ENCODE assay signal across 9 cellular contexts in the genomic region with DNA sequence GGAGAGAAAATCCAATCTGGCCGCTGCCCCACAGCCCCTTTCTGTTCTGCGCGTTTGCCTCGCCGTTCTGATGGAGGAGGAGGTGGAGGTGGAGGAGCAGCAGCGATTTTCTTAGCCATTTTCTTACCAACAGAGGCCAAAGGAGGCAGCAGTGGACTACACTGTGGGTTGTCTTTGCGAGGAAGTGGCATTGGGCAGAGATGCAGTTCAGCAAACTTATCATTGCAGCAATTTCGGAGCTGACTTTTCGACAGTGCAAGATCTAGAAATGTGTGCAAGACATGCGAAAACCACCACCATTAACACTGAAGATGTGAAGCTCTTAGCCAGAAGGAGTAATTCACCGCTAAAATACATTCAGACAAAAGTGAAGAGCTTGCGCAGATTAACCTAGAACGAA. TPM values are rescaled to one million over a fixed set of nuclear protein-coding genes. Genes with fewer than 3 reads are reported as not detected.
A peak's percentile ranks its signal among the peaks of the same experiment; 100 is the strongest.
DNase-seq lines count a peak whose midpoint lies in the region; ATAC-seq, FAIRE-seq and TF ChIP-seq lines count a peak whose summit lies in the region.
"Had no signal": no experiment of that assay in that cellular context is flagged by ENCODE, and none has a peak within 500 bp of the region (broad histone marks: within the 10 kb centered on the region; RNA-seq: fewer than 3 reads in every experiment).

No MANE protein-coding gene starts in this region.

- DNase-seq in AG08395 (ENCODE audit: low spot score), result peak; percentile 55
- DNase-seq in GM23248, result peak; percentile 73
- DNase-seq in T-helper 2 cell treated with Interferon-gamma antibody and Interleukin-4, amounts not matched to agents 5 μg/mL and 100 μg/mL, for 36 hours (ENCODE audit: low spot score), result peak; percentile 29
- DNase-seq in central memory CD4-positive, alpha-beta T cell, result peak; percentile 42
- peak; percentile 49 to 85 for DNase-seq in lower leg skin (ENCODE audit: low spot score in 2 of 2)
- peak; percentile 7 for DNase-seq in thoracic aorta (ENCODE audit: low spot score)
- DNase-seq in HTR-8/SVneo (ENCODE audit: insufficient read length, low spot score), result no peak

- H3K9ac ChIP-seq in GM23248, result peak overlapping the region; percentile 86

- no peaks in the 10 kb centered on the region for H3K9me3 Mint-ChIP-seq in T-helper 2 cell treated with Interferon-gamma antibody and Interleukin-4, amounts not matched to agents 5 μg/mL and 100 μg/mL, for 36 hours

- in situ Hi-C loops in GM23248 (cut with MboI), result no loop called here

- FAIRE-seq in HTR-8/SVneo (lab: Jason Lieb, UNC), result no peak
- FAIRE-seq: colon had no signal

- H3K4me1 ChIP-seq in GM23248 (ENCODE audit: insufficient read depth) (peaks cover 16% of the 10 kb centered on the region), thoracic aorta (ENCODE audit: control insufficient read depth in 1 of 2, low read depth in 2 of 2) (peaks cover 0 to 7% of the 10 kb centered on the region in 2 donors)

- H2AFZ ChIP-seq in GM23248, result peak overlapping the region; percentile 85

- no peak for ATAC-seq in thoracic aorta (ENCODE audit: insufficient number of reproducible peaks, low FRiP score, low read depth)
- no peak for ATAC-seq in HG03432 (IDR thresholded peaks at IDR 0.05; ENCODE audit: unreplicated experiment)

- H3K79me2 ChIP-seq in GM23248 (ENCODE audit: insufficient read depth), result peaks cover 28% of the 10 kb centered on the region

- no peak overlapping the region for H3K4me2 ChIP-seq in GM23248 (ENCODE audit: unreplicated experiment)

- H3K36me3 ChIP-seq in GM23248 (ENCODE audit: low read depth) (no peaks in the 10 kb centered on the region), thoracic aorta (no peaks in the 10 kb centered on the region)

- 67 to 68% methylated on average over 13 of the region's 13 CpGs for WGBS in GM23248 (ENCODE audit: low coverage in 1 of 2, low lambda C conversion rate in 2 of 2, missing lambda C conversion rate in 2 of 2), 2 experiments
- WGBS in lower leg skin, 2 donors, result 77 to 82% methylated on average over 13 of the region's 13 CpGs

- H3K4me3 Mint-ChIP-seq in T-helper 2 cell treated with Interferon-gamma antibody and Interleukin-4, amounts not matched to agents 5 μg/mL and 100 μg/mL, for 36 hours, result peak overlapping the region; percentile 67

- peak overlapping the region; percentile 86 for H3K27ac Mint-ChIP-seq in T-helper 2 cell treated with Interferon-gamma antibody and Interleukin-4, amounts not matched to agents 5 μg/mL and 100 μg/mL, for 36 hours

- TF ChIP-seq CTCF in lower leg skin (IDR thresholded peaks at IDR 0.05), result no peak
- TF ChIP-seq CTCF in thoracic aorta (IDR thresholded peaks at IDR 0.05), result peak; percentile 46

- no peaks in the 10 kb centered on the region for H3K9me2 ChIP-seq in GM23248 (ENCODE audit: insufficient read depth)

- H3K36me3 Mint-ChIP-seq in T-helper 2 cell treated with Interferon-gamma antibody and Interleukin-4, amounts not matched to agents 5 μg/mL and 100 μg/mL, for 36 hours (ENCODE audit: low read depth), result peaks cover 9% of the 10 kb centered on the region

- H3K4me1 Mint-ChIP-seq in T-helper 2 cell treated with Interferon-gamma antibody and Interleukin-4, amounts not matched to agents 5 μg/mL and 100 μg/mL, for 36 hours (ENCODE audit: low read depth), result peaks cover 28% of the 10 kb centered on the region

- intact Hi-C loops in lower leg skin (cut with DNase I; ENCODE audit: low total_unique reads), result loop anchor here (5.0 kb wide), 1 partner anchor 582 kb away; no protein-coding TSS in a partner anchor

- peak overlapping the region; percentile 62 for H3K27ac ChIP-seq in GM23248
- H3K27ac ChIP-seq in thoracic aorta, result peak overlapping the region in 1 of 2 donors; percentile 65

- H3F3A ChIP-seq in GM23248 (ENCODE audit: insufficient read depth), result peaks cover 9% of the 10 kb centered on the region

- no peak for TF ChIP-seq POLR2A in lower leg skin (IDR thresholded peaks at IDR 0.05)

- no peaks in the 10 kb centered on the region for H4K20me1 ChIP-seq in GM23248 (ENCODE audit: insufficient read depth)

- H3K27me3 ChIP-seq in GM23248 (replicated peaks; ENCODE audit: insufficient read depth) (no peaks in the 10 kb centered on the region), thoracic aorta (replicated peaks; ENCODE audit: insufficient read depth) (no peaks in the 10 kb centered on the region)

- peaks cover 5% of the 10 kb centered on the region for H3K27me3 Mint-ChIP-seq in T-helper 2 cell treated with Interferon-gamma antibody and Interleukin-4, amounts not matched to agents 5 μg/mL and 100 μg/mL, for 36 hours (ENCODE audit: low read depth)

- H3K4me3 ChIP-seq in GM23248 (peak overlapping the region; percentile 90; the same call in 1 of the 2 replicates), lower leg skin (ENCODE audit: low read depth, poor library complexity, severe bottlenecking) (no peak overlapping the region), thoracic aorta (peak overlapping the region; percentile 80)

- no peaks in the 10 kb centered on the region for H3K9me3 ChIP-seq in GM23248 (ENCODE audit: low read depth)
- no peaks in the 10 kb centered on the region for H3K9me3 ChIP-seq in thoracic aorta

RNA-seq across cellular contexts. Expression of gene ARL4A, which starts 1.9 kb away (rescaled TPM):
- total RNA-seq in GM23248 (2014; rRNA removed; shearing (Covaris generic)), result 17.5 and 22.6 TPM in 2 replicates
- polyA plus RNA-seq in GM23248 (2016; fragmentation: Nextera tagmentation; extraction: Ambion mirVana), result 20.9 and 23.0 TPM in 2 replicates
- total RNA-seq in lower leg skin, result 100 to 1,000 TPM in 3 of 4 donors, 10 to 100 TPM in 1; 94.9 to 253 (median 143) TPM
- 10 to 100 TPM; 13.1 to 21.0 TPM for total RNA-seq in thoracic aorta
